8 cellular contexts compared by ENCODE assay signal in genomic region chr15:44853304-44853950, GRCh38.
DNase-seq lines count a peak whose midpoint lies in the region; ATAC-seq and TF ChIP-seq lines count a peak whose summit lies in the region.
"Not testable (repeated sequence)": the region's sequence is repeated elsewhere in the genome, so short reads cannot be mapped to it uniquely, and the experiment has no call there.

No MANE protein-coding gene starts in this region.

- not testable (repeated sequence) for H3K27me3 Mint-ChIP-seq in activated naive CD4-positive, alpha-beta T cell treated with anti-CD3 and anti-CD28 coated beads, Interleukin-2, amount 50 U/mL, for 24 hours

- H3K4me1 Mint-ChIP-seq in activated naive CD4-positive, alpha-beta T cell treated with anti-CD3 and anti-CD28 coated beads, Interleukin-2, amount 50 U/mL, for 24 hours, result not testable (repeated sequence)

- peak overlapping the region; percentile 15 for H3K4me3 Mint-ChIP-seq in activated naive CD4-positive, alpha-beta T cell treated with anti-CD3 and anti-CD28 coated beads, Interleukin-2, amount 50 U/mL, for 24 hours

- H3K9me3 Mint-ChIP-seq in activated naive CD4-positive, alpha-beta T cell treated with anti-CD3 and anti-CD28 coated beads, Interleukin-2, amount 50 U/mL, for 24 hours, result not testable (repeated sequence)

- peak; percentile 54 for DNase-seq in GM10248 (ENCODE audit: extremely low spot score)
- DNase-seq in NCI-H187 (lab: John Stamatoyannopoulos, UW), result peak; percentile 27 to 29
- DNase-seq in T-helper 2 cell, result peak; percentile 25 to 68 (median 48)
- peak; percentile 81 for DNase-seq in cardiac septum (ENCODE audit: low spot score)
- peak; percentile 25 for DNase-seq in retina
- peak; percentile 70 for DNase-seq in ureter (ENCODE audit: low spot score)

- ATAC-seq in HG02623 (IDR thresholded peaks at IDR 0.05; ENCODE audit: unreplicated experiment), result peak; percentile 79

- POLR2A ChIA-PET in GM10248 (lab: Yijun Ruan, JAX), result not testable (repeated sequence)

- CTCF ChIA-PET in GM10248 (lab: Yijun Ruan, JAX), result interaction anchor here (0.6 to 3.9 kb wide), 39 partner anchors 9 to 282 kb away, joined by 3 to 38 read pairs (median 4); partner anchors contain the start of genes DUOX2, DUOXA2, SPG11 and TRIM69

- peak; percentile 99 for TF ChIP-seq CTCF in GM10248 (IDR thresholded peaks at IDR 0.05; ENCODE audit: control extremely low read depth, extremely low read depth, low read depth, missing control alignments)

- not testable (repeated sequence) for H3K36me3 Mint-ChIP-seq in activated naive CD4-positive, alpha-beta T cell treated with anti-CD3 and anti-CD28 coated beads, Interleukin-2, amount 50 U/mL, for 24 hours

- intact Hi-C loops in cardiac septum (cut with DNase I), result not testable (repeated sequence)

- H3K27ac Mint-ChIP-seq in activated naive CD4-positive, alpha-beta T cell treated with anti-CD3 and anti-CD28 coated beads, Interleukin-2, amount 50 U/mL, for 24 hours, result peak overlapping the region; percentile 30

Comparison
In these comparisons a context has a peak if more than half of its experiments do, and no peak if none do; other contexts are left out.
1. Peak in every context shown above with its lines: DNase-seq and ATAC-seq.
2. DNase-seq: peak in every context shown above with its lines; median percentile 81 in cardiac septum; 70 in ureter; 54 in GM10248; 48 in T-helper 2 cell; 28 in NCI-H187; 25 in retina.